In genomic region chr12:71236133-71236660, GRCh38 we compare ENCODE assay signal across 1 cellular context.
TF ChIP-seq lines count a peak whose summit lies in the region.

No MANE protein-coding gene starts in this region.

TF ChIP-seq in HepG2, 621 proteins besides CTCF, POLR2A, EP300 and RAD21 (continued from another document):
- TF ChIP-seq CREB3 (CRISPR knock-in tag; IDR thresholded peaks at IDR 0.05) (no peak), ZBTB44 (CRISPR knock-in tag; IDR thresholded peaks at IDR 0.05) (no peak), ZNF24 (IDR thresholded peaks at IDR 0.05) (no peak), HNF4G (IDR thresholded peaks at IDR 0.05; ENCODE audit: borderline replicate concordance, low read depth, low read length) (no peak), HNF4G (CRISPR knock-in tag; IDR thresholded peaks at IDR 0.05; ENCODE audit: borderline replicate concordance, low read depth) (no peak), ZNF333 (CRISPR knock-in tag; IDR thresholded peaks at IDR 0.05; ENCODE audit: borderline replicate concordance) (no peak), ZNF431 (CRISPR knock-in tag; IDR thresholded peaks at IDR 0.05; ENCODE audit: borderline replicate concordance, low read depth) (no peak), MIXL1 (CRISPR knock-in tag; IDR thresholded peaks at IDR 0.05) (no peak), FIP1L1 (IDR thresholded peaks at IDR 0.05; ENCODE audit: borderline replicate concordance, insufficient read depth, low read depth, low read length) (no peak), THYN1 (CRISPR knock-in tag; IDR thresholded peaks at IDR 0.05; ENCODE audit: borderline replicate concordance, low read depth) (no peak), AHR (CRISPR knock-in tag; IDR thresholded peaks at IDR 0.05) (no peak), POGK (CRISPR knock-in tag; conservative IDR thresholded peaks at IDR 0.05) (no peak)
